ENCODE assay signal across 28 cellular contexts in the genomic region with DNA sequence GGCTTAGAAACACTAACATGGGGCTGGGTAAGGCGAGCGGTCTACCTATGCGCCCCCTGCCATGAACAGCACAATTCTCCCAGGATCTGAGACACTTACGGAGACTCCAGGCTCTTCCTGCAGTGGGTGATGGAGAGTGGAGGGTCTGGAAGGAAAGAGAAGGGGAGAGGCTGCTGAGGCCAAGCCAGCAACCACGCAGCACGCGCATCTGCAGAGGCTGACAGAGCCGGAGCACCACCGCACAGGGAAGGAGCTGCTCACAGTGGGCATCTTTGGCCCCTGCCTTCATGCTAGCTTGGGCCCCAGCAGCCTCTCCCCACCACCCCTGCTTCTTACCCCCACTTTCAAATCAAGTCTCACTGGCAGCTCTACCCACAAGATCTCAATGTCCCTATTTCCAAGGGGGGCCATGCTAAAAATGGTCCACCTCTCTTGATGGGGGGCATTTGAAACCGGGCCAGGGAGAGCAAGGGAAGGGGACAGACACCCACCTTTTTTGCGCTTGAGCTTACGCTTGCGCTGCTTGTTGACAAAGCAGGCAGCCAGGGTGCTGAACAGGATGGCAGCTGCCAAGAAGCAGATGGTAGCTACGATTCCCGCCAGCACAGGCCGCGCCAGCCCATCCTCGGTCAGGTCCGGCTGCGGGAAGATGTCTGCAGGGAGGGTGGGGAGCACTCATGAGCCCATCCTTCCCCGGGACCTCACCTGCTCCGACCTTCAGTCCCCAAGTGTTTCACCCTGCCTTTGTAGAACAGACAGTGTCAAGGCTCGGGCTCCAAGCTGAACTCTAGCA. TPM values are rescaled to one million over a fixed set of nuclear protein-coding genes. Genes with fewer than 3 reads are reported as not detected.
"Had no signal": no experiment of that assay in that cellular context is flagged by ENCODE, and none has a peak within 500 bp of the region (broad histone marks: within the 10 kb centered on the region; RNA-seq: fewer than 3 reads in every experiment).

No MANE protein-coding gene starts in this region.

- H3K27me3 ChIP-seq: gastrocnemius medialis, ovary, uterus had no signal

- H3K27ac ChIP-seq: breast epithelium, coronary artery, gastrocnemius medialis, left lung, neutrophil, ovary, skin epidermis, uterus, WERI-Rb-1 had no signal

- H3K9me3 ChIP-seq: breast epithelium, gastrocnemius medialis, left lung, neutrophil, ovary, uterus had no signal

- ATAC-seq: activated CD4-positive, CD25-positive, alpha-beta regulatory T cell treated with anti-CD3 and anti-CD28 coated beads, Interleukin-2, amount 50 U/mL, for 24 hours; activated naive CD8-positive, alpha-beta T cell treated with anti-CD3 and anti-CD28 coated beads, Interleukin-2, amount 50 U/mL, for 24 hours; effector memory CD8-positive, alpha-beta T cell; gastrocnemius medialis; left lung; sciatic nerve; stimulated activated naive CD8-positive, alpha-beta T cell treated with anti-CD3 and anti-CD28 coated beads, Interleukin-15, amount 100 ng/mL, for 72 hours had no signal

- DNase-seq: activated CD4-positive, alpha-beta memory T cell treated with anti-CD3 and anti-CD28 coated beads, Interleukin-2, amount 10 ng/mL, durations not matched to agents 7 days and 5 days; activated CD4-positive, alpha-beta T cell treated with anti-CD3 and anti-CD28 coated beads for 48 hours; activated CD8-positive, alpha-beta memory T cell treated with anti-CD3 and anti-CD28 coated beads, Interleukin-2, amount 50 U/mL, for 48 hours; activated gamma-delta T cell; activated naive CD8-positive, alpha-beta T cell treated with anti-CD3 and anti-CD28 coated beads, Interleukin-2, amount 50 U/mL, for 24 hours; activated T-cell treated with anti-CD3 and anti-CD28 coated beads, Interleukin-2, amount 50 U/mL, for 24 hours; amygdala; effector memory CD8-positive, alpha-beta T cell; erythroblast; gastrocnemius medialis; glutamatergic neuron; left lung; ovary; retina; stimulated activated CD4-positive, alpha-beta T cell treated with anti-CD3 and anti-CD28 coated beads, Interleukin-12 subunit alpha, Interleukin-12 subunit beta, amount 100 ng/mL, for 4 hours; stimulated activated CD4-positive, alpha-beta T cell treated with anti-CD3 and anti-CD28 coated beads, Interleukin-4, amount 100 ng/mL, for 1 hour; stimulated activated naive CD8-positive, alpha-beta T cell treated with anti-CD3 and anti-CD28 coated beads, Interleukin-15, amount 100 ng/mL, for 72 hours; T1000; uterus; WERI-Rb-1 had no signal

- H3K4me1 ChIP-seq: breast epithelium, gastrocnemius medialis, left lung, uterus had no signal

- H3K4me3 ChIP-seq: breast epithelium, coronary artery, dorsolateral prefrontal cortex, gastrocnemius medialis, left lung, ovary, skin epidermis, uterus had no signal

- H3K36me3 ChIP-seq: breast epithelium, left lung, neutrophil, ovary, uterus had no signal

RNA-seq across cellular contexts. Expression of gene IGSF9B, which starts 34.5 kb away (rescaled TPM):
- total RNA-seq: lung microvascular endothelial cell had no signal
